ENCODE assay signal across 8 cellular contexts in genomic region chr7:155344618-155345433, GRCh38. TPM values are rescaled to one million over a fixed set of nuclear protein-coding genes. Genes with fewer than 3 reads are reported as not detected.
DNase-seq lines count a peak whose midpoint lies in the region; ATAC-seq, FAIRE-seq and TF ChIP-seq lines count a peak whose summit lies in the region.

No MANE protein-coding gene starts in this region.

- peak overlapping the region; percentile 100 for H3K4me2 ChIP-seq in A549

- H3K4me1 ChIP-seq in A549, result no peaks in the 10 kb centered on the region

- peak; percentile 98 for TF ChIP-seq CTCF in A549 (IDR thresholded peaks at IDR 0.05)
- peak; percentile 51 for TF ChIP-seq CTCF in kidney epithelial cell (IDR thresholded peaks at IDR 0.05; ENCODE audit: insufficient read depth, low read length, poor library complexity, severe bottlenecking)

- no peak for FAIRE-seq in A549 (lab: Jason Lieb, UNC)

- TF ChIP-seq POLR2A in A549 (IDR thresholded peaks at IDR 0.05; ENCODE audit: low read length) (no peak), GM18505 (IDR thresholded peaks at IDR 0.05; ENCODE audit: borderline replicate concordance, extremely low read depth, insufficient read depth, insufficient read length) (peak; percentile 27)

- H3K27ac ChIP-seq in A549, result peak overlapping the region; percentile 79 to 90

- TF ChIP-seq EP300 in A549 (IDR thresholded peaks at IDR 0.05), result no peak

- POLR2A ChIA-PET in A549 (lab: Yijun Ruan, JAX), result no interaction called here

- WGBS in A549 (ENCODE audit: missing lambda C conversion rate), result 3% methylated on average over 16 of the region's 62 CpGs

- H3K27me3 ChIP-seq in kidney epithelial cell (ENCODE audit: control insufficient read depth, insufficient read depth, low read length), result peaks cover 14% of the 10 kb centered on the region

- CTCF ChIA-PET in A549 (lab: Yijun Ruan, JAX), result interaction anchor here (0.6 to 4.8 kb wide), 84 partner anchors 8 to 1449 kb away, joined by 3 to 68 read pairs (median 5); partner anchors contain the start of gene HTR5A

- H3K36me3 ChIP-seq in kidney epithelial cell (ENCODE audit: control insufficient read depth, insufficient read depth, low read length), result no peaks in the 10 kb centered on the region

- ATAC-seq in A549 (peak; percentile 83 to 96), GM18505 (IDR thresholded peaks at IDR 0.05; ENCODE audit: unreplicated experiment) (peak; percentile 95), HG02973 (IDR thresholded peaks at IDR 0.05; ENCODE audit: unreplicated experiment) (peak; percentile 86)

- H3K4me3 ChIP-seq in A549 (peak overlapping the region; percentile 62), kidney epithelial cell (ENCODE audit: low read depth, low read length) (peak overlapping the region; percentile 7)

- peak; percentile 61 to 97; a peak in 4 of 5 replicates for TF ChIP-seq RAD21 in A549 (conservative IDR thresholded peaks at IDR 0.05 in 1 of 2, IDR thresholded peaks at IDR 0.05 in 1 of 2)

- H3K9me3 ChIP-seq in A549, result no peaks in the 10 kb centered on the region

- peak; percentile 67 to 79 for DNase-seq in A549 (ENCODE audit: low read depth in 1 of 2, low spot score in 1 of 2)
- peak; percentile 66 for DNase-seq in NCI-H2107 (lab: John Stamatoyannopoulos, UW)
- peak; percentile 63 to 76 (median 70) for DNase-seq in activated CD4-positive, CD25-positive, alpha-beta regulatory T cell (lab: John Stamatoyannopoulos, UW)
- DNase-seq in central memory CD4-positive, alpha-beta T cell, result peak; percentile 75
- DNase-seq in kidney epithelial cell (ENCODE audit: low read depth), result peak; percentile 10
- peak; percentile 68 to 82 for DNase-seq in stimulated activated CD4-positive, alpha-beta T cell treated with anti-CD3 and anti-CD28 coated beads, Interleukin-1b, Interleukin-23, amount 100 ng/mL, for 1 hour (ENCODE audit: low read depth in 2 of 2)

TF ChIP-seq in A549, 52 proteins besides CTCF, POLR2A, EP300 and RAD21:
- TF ChIP-seq CHD2 (IDR thresholded peaks at IDR 0.05; ENCODE audit: low read length, partially characterized antibody) (no peak), SMC3 (IDR thresholded peaks at IDR 0.05) (peak; percentile 98), MAX (IDR thresholded peaks at IDR 0.05) (peak; percentile 65), JUNB (IDR thresholded peaks at IDR 0.05) (no peak), E2F6 (IDR thresholded peaks at IDR 0.05; ENCODE audit: borderline replicate concordance, low read depth) (peak; percentile 65; the same call in 1 of the 2 replicates), RARB (CRISPR knock-in tag; IDR thresholded peaks at IDR 0.05) (no peak), PBX3 (IDR thresholded peaks at IDR 0.05) (no peak)

RNA-seq across cellular contexts. Expression of gene INSIG1, which starts 47.1 kb away (rescaled TPM):
- polyA plus RNA-seq in A549 (2011; rRNA removed), result 19.7 and 19.9 TPM in 2 replicates
- polyA plus RNA-seq in A549 (2012; cell fraction: cytosol; rRNA removed), result 13.6 and 19.4 TPM in 2 replicates
- polyA plus RNA-seq in A549 (2012; cell fraction: nucleus; rRNA removed), result 14.5 and 16.9 TPM in 2 replicates
- 13.7 to 33.4 TPM (median 27.6 TPM) in 3 replicates for polyA plus RNA-seq in A549 (2017; fragmentation: RNase III; extraction: RNeasy Plus Mini Kit Qiagen cat#74134 plus additional on column Dnase treatment)
- polyA minus RNA-seq in A549 (2011; rRNA and poly(A)+ RNA removed), result 15.4 and 20.0 TPM in 2 replicates
- 302 and 327 TPM in 2 replicates for total RNA-seq in kidney epithelial cell

Comparison
In these comparisons a context has a peak if more than half of its experiments do, and no peak if none do; other contexts are left out.
1. Peak in every context shown above with its lines: DNase-seq, ATAC-seq, H3K4me3 ChIP-seq and H3K27ac ChIP-seq.
2. DNase-seq: peak in every context shown above with its lines; median percentile 75 in central memory CD4-positive, alpha-beta T cell; 75 in stimulated activated CD4-positive, alpha-beta T cell treated with anti-CD3 and anti-CD28 coated beads, Interleukin-1b, Interleukin-23, amount 100 ng/mL, for 1 hour; 73 in A549; 70 in activated CD4-positive, CD25-positive, alpha-beta regulatory T cell; 66 in NCI-H2107; 10 in kidney epithelial cell.